ENCODE assay signal across 8 cellular contexts in genomic region chr6:138590796-138591709, GRCh38.
DNase-seq lines count a peak whose midpoint lies in the region; ATAC-seq, FAIRE-seq and TF ChIP-seq lines count a peak whose summit lies in the region.

No MANE protein-coding gene starts in this region.

- H3K4me2 ChIP-seq in BLaER1, result no peak overlapping the region

- peak; percentile 84 for FAIRE-seq in GM18507 (lab: Jason Lieb, UNC)

- DNase-seq in GM18507 (ENCODE audit: extremely low spot score, insufficient read length, low read depth), result no peak
- DNase-seq in NCI-H128 (lab: John Stamatoyannopoulos, UW; ENCODE audit: unreplicated experiment), result peak; percentile 73
- DNase-seq in SW480 (ENCODE audit: low spot score), result peak; percentile 69
- DNase-seq in choroid plexus epithelial cell (ENCODE audit: low read depth), result peak; percentile 85
- DNase-seq in left lobe of liver (ENCODE audit: low spot score), result peak; percentile 62
- peak; percentile 35 for DNase-seq in stimulated activated naive B cell treated with anti-CD40 and anti-IgM and Interleukin-4, amounts not matched to agents 10 μg/mL and 1 μg/mL and 100 μg/mL, for 72 hours

- H4K20me1 ChIP-seq in BLaER1, result no peaks in the 10 kb centered on the region

- H3K27ac ChIP-seq in BLaER1, result peak overlapping the region; percentile 27; the same call in 1 of the 2 replicates

- H3K4me1 ChIP-seq in BLaER1, result peaks cover 58% of the 10 kb centered on the region

- no peaks in the 10 kb centered on the region for H3K27me3 Mint-ChIP-seq in stimulated activated naive B cell treated with anti-CD40 and anti-IgM and Interleukin-4, amounts not matched to agents 10 μg/mL and 1 μg/mL and 100 μg/mL, for 72 hours

- H3K36me3 Mint-ChIP-seq in stimulated activated naive B cell treated with anti-CD40 and anti-IgM and Interleukin-4, amounts not matched to agents 10 μg/mL and 1 μg/mL and 100 μg/mL, for 72 hours, result no peaks in the 10 kb centered on the region

- H3K9ac ChIP-seq in BLaER1, result no peak overlapping the region

- no peak overlapping the region for H3K27ac Mint-ChIP-seq in stimulated activated naive B cell treated with anti-CD40 and anti-IgM and Interleukin-4, amounts not matched to agents 10 μg/mL and 1 μg/mL and 100 μg/mL, for 72 hours

- H3K9me3 ChIP-seq in BLaER1, result no peaks in the 10 kb centered on the region

- no peaks in the 10 kb centered on the region for H3K9me3 Mint-ChIP-seq in stimulated activated naive B cell treated with anti-CD40 and anti-IgM and Interleukin-4, amounts not matched to agents 10 μg/mL and 1 μg/mL and 100 μg/mL, for 72 hours

- no peak overlapping the region for H3K4me3 ChIP-seq in BLaER1
- no peak overlapping the region for H3K4me3 ChIP-seq in choroid plexus epithelial cell (ENCODE audit: low read depth, low read length)

- H3K27me3 ChIP-seq in BLaER1, result no peaks in the 10 kb centered on the region

- TF ChIP-seq CTCF in choroid plexus epithelial cell (conservative IDR thresholded peaks at IDR 0.05; ENCODE audit: low read depth, low read length), result peak; percentile 88

- no peak overlapping the region for H3K4me3 Mint-ChIP-seq in stimulated activated naive B cell treated with anti-CD40 and anti-IgM and Interleukin-4, amounts not matched to agents 10 μg/mL and 1 μg/mL and 100 μg/mL, for 72 hours

- ATAC-seq in left lobe of liver (peak; percentile 83), GM19467 (IDR thresholded peaks at IDR 0.05; ENCODE audit: unreplicated experiment) (no peak)
- ATAC-seq in stimulated activated naive B cell treated with anti-CD40 and anti-IgM and Interleukin-4, amounts not matched to agents 10 μg/mL and 1 μg/mL and 100 μg/mL, for 72 hours (replicated peaks), result no peak

- H3K4me1 Mint-ChIP-seq in stimulated activated naive B cell treated with anti-CD40 and anti-IgM and Interleukin-4, amounts not matched to agents 10 μg/mL and 1 μg/mL and 100 μg/mL, for 72 hours, result peaks cover 29 to 50% of the 10 kb centered on the region in 2 donors

- H3K36me3 ChIP-seq in BLaER1, result no peaks in the 10 kb centered on the region
